In the genomic region with DNA sequence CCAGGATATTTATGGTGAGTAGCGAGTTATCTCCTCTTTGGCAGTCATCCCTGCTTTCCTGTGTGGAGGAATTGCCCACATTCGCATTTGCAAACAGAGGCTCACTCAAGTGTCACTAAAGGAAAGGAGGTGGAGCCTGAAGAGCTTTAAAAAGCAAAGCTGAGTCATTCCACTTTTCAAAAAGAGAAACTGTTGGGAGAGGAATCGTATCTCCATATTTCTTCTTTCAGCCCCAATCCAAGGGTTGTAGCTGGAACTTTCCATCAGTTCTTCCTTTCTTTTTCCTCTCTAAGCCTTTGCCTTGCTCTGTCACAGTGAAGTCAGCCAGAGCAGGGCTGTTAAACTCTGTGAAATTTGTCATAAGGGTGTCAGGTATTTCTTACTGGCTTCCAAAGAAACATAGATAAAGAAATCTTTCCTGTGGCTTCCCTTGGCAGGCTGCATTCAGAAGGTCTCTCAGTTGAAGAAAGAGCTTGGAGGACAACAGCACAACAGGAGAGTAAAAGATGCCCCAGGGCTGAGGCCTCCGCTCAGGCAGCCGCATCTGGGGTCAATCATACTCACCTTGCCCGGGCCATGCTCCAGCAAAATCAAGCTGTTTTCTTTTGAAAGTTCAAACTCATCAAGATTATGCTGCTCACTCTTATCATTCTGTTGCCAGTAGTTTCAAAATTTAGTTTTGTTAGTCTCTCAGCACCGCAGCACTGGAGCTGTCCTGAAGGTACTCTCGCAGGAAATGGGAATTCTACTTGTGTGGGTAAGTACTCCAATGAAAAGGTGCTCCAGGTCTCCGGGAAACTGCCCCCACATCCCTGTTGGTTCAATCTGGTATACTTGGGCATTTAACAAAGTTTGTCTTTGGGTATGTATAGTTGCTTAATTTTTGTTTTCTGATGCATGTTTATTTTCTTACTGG, we compare ENCODE assay signal across 9 cellular contexts. TPM values are rescaled to one million over a fixed set of nuclear protein-coding genes. Genes with fewer than 3 reads are reported as not detected.
DNase-seq lines count a peak whose midpoint lies in the region; ATAC-seq, FAIRE-seq and TF ChIP-seq lines count a peak whose summit lies in the region.
"Had no signal": no experiment of that assay in that cellular context is flagged by ENCODE, and none has a peak within 500 bp of the region (broad histone marks: within the 10 kb centered on the region; RNA-seq: fewer than 3 reads in every experiment).

A gene (plus strand): TSS at position 178 of the 916 bp plus-strand sequence. CDS start 453 bp downstream, at position 631.

- H3K9me3 ChIP-seq in OCI-LY3 (ENCODE audit: insufficient read depth, low read length) (no peaks in the 10 kb centered on the region), pancreas (no peaks in the 10 kb centered on the region)

- WGBS in pancreas, 2 donors = 27 to 29% methylated on average over 9 of the region's 9 CpGs

- ATAC-seq in pancreas = peak; percentile 60 to 75 (median 68)

- no peaks in the 10 kb centered on the region for H4K20me1 ChIP-seq in OCI-LY3 (ENCODE audit: insufficient read depth, low read length)

- FAIRE-seq in pancreas (lab: Jason Lieb, UNC) = no peak

- intact Hi-C loops in pancreas (cut with DNase I) = no loop called here

- no peak within 1 kb of the TSS for H3K9ac ChIP-seq in OCI-LY3 (ENCODE audit: low read length)

- no peaks in the 10 kb centered on the region for H3K27me3 ChIP-seq in OCI-LY3 (ENCODE audit: low read depth, low read length)
- H3K27me3 ChIP-seq in pancreas = no peaks in the 10 kb centered on the region

- H3K4me1 ChIP-seq in OCI-LY3 (ENCODE audit: low read length) (peaks cover 50% of the 10 kb centered on the region), pancreas (peaks cover 0 to 14% (median 7%) of the 10 kb centered on the region in 3 donors)

- H3K36me3 ChIP-seq in OCI-LY3 (replicated peaks; ENCODE audit: low read depth, low read length) = no peaks in the 10 kb centered on the region
- H3K36me3 ChIP-seq in pancreas = no peaks in the 10 kb centered on the region

- no peak for TF ChIP-seq CTCF in OCI-LY3 (IDR thresholded peaks at IDR 0.05; ENCODE audit: low read depth, low read length)
- no peak for TF ChIP-seq CTCF in foreskin fibroblast (IDR thresholded peaks at IDR 0.05; ENCODE audit: low read depth, low read length)
- TF ChIP-seq CTCF in pancreas (IDR thresholded peaks at IDR 0.05) = no peak

- H3K4me3 ChIP-seq in OCI-LY3 (ENCODE audit: low read length) (peak within 1 kb of the TSS; percentile 18), foreskin fibroblast (ENCODE audit: low read depth in 1 of 2, low read length in 2 of 2) (peak within 1 kb of the TSS; percentile 4 to 27), pancreas (peak within 1 kb of the TSS; percentile 7 to 51 (median 34))

- H3K79me2 ChIP-seq in OCI-LY3 (ENCODE audit: low read length) = no peaks in the 10 kb centered on the region

- DNase-seq in GDM1 (lab: John Stamatoyannopoulos, UW) (peak; percentile 31), foreskin fibroblast (peak; percentile 12 to 51), pancreas (peak in 3 of 6 donors; percentile 34 to 54 (median 51)), NCI-H2107 (lab: John Stamatoyannopoulos, UW) (no peak), dedifferentiated amniotic fluid mesenchymal stem cell (ENCODE audit: extremely low spot score) (no peak), pons (ENCODE audit: low spot score) (no peak)
- DNase-seq in activated effector memory CD4-positive, alpha-beta T cell treated with anti-CD3 and anti-CD28 coated beads, Interleukin-2, amount 50 U/mL, for 16 hours = no peak

- H3K4me2 ChIP-seq in OCI-LY3 (ENCODE audit: low read length) = peak within 1 kb of the TSS; percentile 58

- H2AFZ ChIP-seq in OCI-LY3 (ENCODE audit: low read depth, low read length) = 0 out of 2 replicates have a peak within 1 kb of the TSS, but pooled peaks have one; percentile 25

- no peak within 1 kb of the TSS for H3K27ac ChIP-seq in OCI-LY3 (ENCODE audit: low read length)
- H3K27ac ChIP-seq in pancreas = peak within 1 kb of the TSS; percentile 30 to 88 (median 64)

RNA-seq across cellular contexts. Expression of the gene that starts here (rescaled TPM):
- 10 to 100 TPM; 17.8 to 67.2 (median 28.0) TPM for total RNA-seq in pancreas
- polyA plus RNA-seq in pancreas = 10 to 100 TPM; 12.8 to 17.1 TPM
- total RNA-seq: activated CD8-positive, alpha-beta memory T cell treated with anti-CD3 and anti-CD28 coated beads for 36 hours had no signal

Comparison
In these comparisons a context has a peak if more than half of its experiments do, and no peak if none do; other contexts are left out.
1. DNase-seq: peak in GDM1 (single experiment) and foreskin fibroblast (2 of 2); none in NCI-H2107 (single experiment), activated effector memory CD4-positive, alpha-beta T cell treated with anti-CD3 and anti-CD28 coated beads, Interleukin-2, amount 50 U/mL, for 16 hours (single experiment), dedifferentiated amniotic fluid mesenchymal stem cell (single experiment) and pons (single experiment).
2. Peak in every context shown above with its lines, with median percentiles within 50 percentile points of each other: H3K4me3 ChIP-seq.